1 cellular context compared by ENCODE assay signal in the genomic region with DNA sequence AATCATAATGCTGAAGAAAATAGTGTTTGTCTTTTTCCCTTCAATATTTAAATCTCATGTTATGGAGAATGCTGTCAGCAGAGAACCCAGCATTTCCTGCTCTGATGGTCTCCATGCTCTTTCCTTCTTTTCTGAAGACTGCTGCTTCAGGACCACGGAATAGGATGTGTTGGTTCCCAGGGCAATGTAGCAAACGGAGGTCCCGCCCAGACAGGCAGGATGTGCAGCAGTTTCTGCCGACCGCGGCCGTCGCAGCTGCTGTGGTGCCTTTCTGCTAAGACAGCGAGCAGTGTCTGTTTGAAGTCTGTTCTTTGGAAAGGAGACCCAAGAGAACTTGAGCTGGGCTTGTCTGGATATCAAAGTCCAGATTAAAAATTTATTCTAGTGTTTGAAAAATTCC.
TF ChIP-seq lines count a peak whose summit lies in the region.

No MANE protein-coding gene starts in this region.

TF ChIP-seq in GM23338, 12 proteins besides CTCF, POLR2A, EP300 and RAD21 (continued from another document):
- TF ChIP-seq, protein P1, sequence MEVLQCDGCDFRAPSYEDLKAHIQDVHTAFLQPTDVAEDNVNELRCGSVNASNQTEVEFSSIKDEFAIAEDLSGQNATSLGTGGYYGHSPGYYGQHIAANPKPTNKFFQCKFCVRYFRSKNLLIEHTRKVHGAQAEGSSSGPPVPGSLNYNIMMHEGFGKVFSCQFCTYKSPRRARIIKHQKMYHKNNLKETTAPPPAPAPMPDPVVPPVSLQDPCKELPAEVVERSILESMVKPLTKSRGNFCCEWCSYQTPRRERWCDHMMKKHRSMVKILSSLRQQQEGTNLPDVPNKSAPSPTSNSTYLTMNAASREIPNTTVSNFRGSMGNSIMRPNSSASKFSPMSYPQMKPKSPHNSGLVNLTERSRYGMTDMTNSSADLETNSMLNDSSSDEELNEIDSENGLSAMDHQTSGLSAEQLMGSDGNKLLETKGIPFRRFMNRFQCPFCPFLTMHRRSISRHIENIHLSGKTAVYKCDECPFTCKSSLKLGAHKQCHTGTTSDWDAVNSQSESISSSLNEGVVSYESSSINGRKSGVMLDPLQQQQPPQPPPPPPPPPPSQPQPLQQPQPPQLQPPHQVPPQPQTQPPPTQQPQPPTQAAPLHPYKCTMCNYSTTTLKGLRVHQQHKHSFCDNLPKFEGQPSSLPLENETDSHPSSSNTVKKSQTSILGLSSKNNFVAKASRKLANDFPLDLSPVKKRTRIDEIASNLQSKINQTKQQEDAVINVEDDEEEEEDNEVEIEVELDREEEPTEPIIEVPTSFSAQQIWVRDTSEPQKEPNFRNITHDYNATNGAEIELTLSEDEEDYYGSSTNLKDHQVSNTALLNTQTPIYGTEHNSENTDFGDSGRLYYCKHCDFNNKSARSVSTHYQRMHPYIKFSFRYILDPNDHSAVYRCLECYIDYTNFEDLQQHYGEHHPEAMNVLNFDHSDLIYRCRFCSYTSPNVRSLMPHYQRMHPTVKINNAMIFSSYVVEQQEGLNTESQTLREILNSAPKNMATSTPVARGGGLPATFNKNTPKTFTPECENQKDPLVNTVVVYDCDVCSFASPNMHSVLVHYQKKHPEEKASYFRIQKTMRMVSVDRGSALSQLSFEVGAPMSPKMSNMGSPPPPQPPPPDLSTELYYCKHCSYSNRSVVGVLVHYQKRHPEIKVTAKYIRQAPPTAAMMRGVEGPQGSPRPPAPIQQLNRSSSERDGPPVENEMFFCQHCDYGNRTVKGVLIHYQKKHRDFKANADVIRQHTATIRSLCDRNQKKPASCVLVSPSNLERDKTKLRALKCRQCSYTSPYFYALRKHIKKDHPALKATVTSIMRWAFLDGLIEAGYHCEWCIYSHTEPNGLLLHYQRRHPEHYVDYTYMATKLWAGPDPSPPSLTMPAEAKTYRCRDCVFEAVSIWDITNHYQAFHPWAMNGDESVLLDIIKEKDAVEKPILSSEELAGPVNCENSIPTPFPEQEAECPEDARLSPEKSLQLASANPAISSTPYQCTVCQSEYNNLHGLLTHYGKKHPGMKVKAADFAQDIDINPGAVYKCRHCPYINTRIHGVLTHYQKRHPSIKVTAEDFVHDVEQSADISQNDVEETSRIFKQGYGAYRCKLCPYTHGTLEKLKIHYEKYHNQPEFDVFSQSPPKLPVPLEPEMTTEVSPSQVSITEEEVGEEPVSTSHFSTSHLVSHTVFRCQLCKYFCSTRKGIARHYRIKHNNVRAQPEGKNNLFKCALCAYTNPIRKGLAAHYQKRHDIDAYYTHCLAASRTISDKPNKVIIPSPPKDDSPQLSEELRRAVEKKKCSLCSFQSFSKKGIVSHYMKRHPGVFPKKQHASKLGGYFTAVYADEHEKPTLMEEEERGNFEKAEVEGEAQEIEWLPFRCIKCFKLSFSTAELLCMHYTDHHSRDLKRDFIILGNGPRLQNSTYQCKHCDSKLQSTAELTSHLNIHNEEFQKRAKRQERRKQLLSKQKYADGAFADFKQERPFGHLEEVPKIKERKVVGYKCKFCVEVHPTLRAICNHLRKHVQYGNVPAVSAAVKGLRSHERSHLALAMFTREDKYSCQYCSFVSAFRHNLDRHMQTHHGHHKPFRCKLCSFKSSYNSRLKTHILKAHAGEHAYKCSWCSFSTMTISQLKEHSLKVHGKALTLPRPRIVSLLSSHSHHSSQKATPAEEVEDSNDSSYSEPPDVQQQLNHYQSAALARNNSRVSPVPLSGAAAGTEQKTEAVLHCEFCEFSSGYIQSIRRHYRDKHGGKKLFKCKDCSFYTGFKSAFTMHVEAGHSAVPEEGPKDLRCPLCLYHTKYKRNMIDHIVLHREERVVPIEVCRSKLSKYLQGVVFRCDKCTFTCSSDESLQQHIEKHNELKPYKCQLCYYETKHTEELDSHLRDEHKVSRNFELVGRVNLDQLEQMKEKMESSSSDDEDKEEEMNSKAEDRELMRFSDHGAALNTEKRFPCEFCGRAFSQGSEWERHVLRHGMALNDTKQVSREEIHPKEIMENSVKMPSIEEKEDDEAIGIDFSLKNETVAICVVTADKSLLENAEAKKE (CRISPR knock-in tag; IDR thresholded peaks at IDR 0.05), result no peak
